ENCODE assay signal across 22 cellular contexts in the genomic region with DNA sequence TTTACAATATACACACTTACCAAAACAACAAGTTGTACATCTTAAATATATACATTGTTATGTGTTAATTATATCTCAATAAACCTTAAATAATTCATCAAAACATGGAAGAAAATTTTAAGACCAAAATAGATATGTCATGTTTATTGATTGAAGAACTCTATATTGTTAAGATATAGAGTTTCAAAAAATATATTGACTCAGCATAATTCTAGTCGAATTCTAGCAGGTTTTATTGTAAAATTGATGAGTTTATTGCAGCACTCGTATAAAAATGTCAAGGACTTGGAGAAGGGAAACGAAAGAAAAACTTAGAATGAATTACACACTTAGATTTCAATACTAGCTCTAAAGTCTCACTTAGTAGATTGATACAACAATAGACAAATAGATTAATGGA.
"Had no signal": no experiment of that assay in that cellular context is flagged by ENCODE, and none has a peak within 500 bp of the region (broad histone marks: within the 10 kb centered on the region; RNA-seq: fewer than 3 reads in every experiment).

No MANE protein-coding gene starts in this region.

- H3K4me3 Mint-ChIP-seq: IgD-negative memory B cell had no signal

- H3K27ac ChIP-seq: SK-N-MC had no signal

- H3K9me3 ChIP-seq: SJSA1 had no signal

- H3K36me3 ChIP-seq: SJSA1 had no signal

- H3K27me3 ChIP-seq: SJSA1 had no signal

- H3K36me3 Mint-ChIP-seq: IgD-negative memory B cell had no signal

- DNase-seq: KBM-7, MV-4-11, NCI-H1048, NCI-H1105, NCI-H1417, NCI-H1436 treated with DMSO at 0.1 percent for 48 hours, NCI-H1694, NCI-H187 treated with DMSO at 0.1 percent for 48 hours, NCI-H2029 treated with DMSO at 0.1 percent for 48 hours, NCI-H2171 treated with DMSO at 0.1 percent for 48 hours, NCI-H2227 treated with DMSO at 0.1 percent for 48 hours, NCI-H510A, NCI-H524 treated with DMSO at 0.1 percent for 48 hours, NCI-H69, NCI-H774, Right ventricle myocardium superior, RPMI8226, SIG-M5 had no signal

- H3K4me1 Mint-ChIP-seq: IgD-negative memory B cell had no signal

- FAIRE-seq: RCC 7860 had no signal

- H3K4me3 ChIP-seq: SJSA1, SK-N-MC had no signal

- H3K27ac Mint-ChIP-seq: IgD-negative memory B cell had no signal

- H3K27me3 Mint-ChIP-seq: IgD-negative memory B cell had no signal
